22 cellular contexts compared by ENCODE assay signal in genomic region chr2:171081649-171082111, GRCh38.
DNase-seq lines count a peak whose midpoint lies in the region; ATAC-seq, FAIRE-seq and TF ChIP-seq lines count a peak whose summit lies in the region.
"Had no signal": no experiment of that assay in that cellular context is flagged by ENCODE, and none has a peak within 500 bp of the region (broad histone marks: within the 10 kb centered on the region; RNA-seq: fewer than 3 reads in every experiment).

No MANE protein-coding gene starts in this region.

- no peak for FAIRE-seq in frontal cortex (lab: Jason Lieb, UNC)

- peaks cover 28% of the 10 kb centered on the region for H3K36me3 Mint-ChIP-seq in T-helper 1 cell treated with Interleukin-12 subunit alpha and Interleukin-12 subunit beta and Interleukin-4 antibody, amounts not matched to agents 30 μg/mL and 1 μg/mL, for 36 hours (ENCODE audit: low read depth)
- H3K36me3 Mint-ChIP-seq in GM23338 (ENCODE audit: low read depth) (peaks cover 38% of the 10 kb centered on the region), naive B cell (peaks cover 18 to 35% of the 10 kb centered on the region in 2 donors)
- H3K36me3 Mint-ChIP-seq in activated naive CD4-positive, alpha-beta T cell treated with anti-CD3 and anti-CD28 coated beads, Interleukin-2, amount 50 U/mL, for 24 hours: peaks cover 12% of the 10 kb centered on the region
- H3K36me3 Mint-ChIP-seq: natural killer cell had no signal

- peaks cover 14% of the 10 kb centered on the region for H3K4me1 ChIP-seq in GM23338 (ENCODE audit: insufficient read depth)
- H3K4me1 ChIP-seq: breast epithelium had no signal

- H3K4me3 Mint-ChIP-seq in T-helper 1 cell treated with Interleukin-12 subunit alpha and Interleukin-12 subunit beta and Interleukin-4 antibody, amounts not matched to agents 30 μg/mL and 1 μg/mL, for 36 hours: no peak overlapping the region
- no peak overlapping the region for H3K4me3 Mint-ChIP-seq in GM23338
- H3K4me3 Mint-ChIP-seq in activated naive CD4-positive, alpha-beta T cell treated with anti-CD3 and anti-CD28 coated beads, Interleukin-2, amount 50 U/mL, for 24 hours: peak overlapping the region; percentile 40
- no peak overlapping the region for H3K4me3 Mint-ChIP-seq in naive B cell
- H3K4me3 Mint-ChIP-seq: natural killer cell; stimulated activated memory B cell treated with anti-CD40 and anti-IgM and Interleukin-4, amounts not matched to agents 10 μg/mL and 1 μg/mL and 100 μg/mL, for 72 hours had no signal

- peaks cover 87% of the 10 kb centered on the region for H3K79me2 ChIP-seq in GM23338 (replicated peaks; ENCODE audit: insufficient read depth)

- no peak for TF ChIP-seq CTCF in GM23338 (conservative IDR thresholded peaks at IDR 0.05; ENCODE audit: low read depth in 2 of 2)

- peaks cover 32% of the 10 kb centered on the region for H3K4me1 Mint-ChIP-seq in T-helper 1 cell treated with Interleukin-12 subunit alpha and Interleukin-12 subunit beta and Interleukin-4 antibody, amounts not matched to agents 30 μg/mL and 1 μg/mL, for 36 hours (ENCODE audit: low read depth)
- H3K4me1 Mint-ChIP-seq in GM23338 (peaks cover 29% of the 10 kb centered on the region), naive B cell (peaks cover 32 to 44% (median 39%) of the 10 kb centered on the region in 3 donors)
- peaks cover 83% of the 10 kb centered on the region for H3K4me1 Mint-ChIP-seq in activated naive CD4-positive, alpha-beta T cell treated with anti-CD3 and anti-CD28 coated beads, Interleukin-2, amount 50 U/mL, for 24 hours

- H3K4me2 ChIP-seq in GM23338: no peak overlapping the region
- H3K4me2 ChIP-seq: BLaER1 treated with 17β-estradiol and CSF1 and Interleukin-3, amounts not matched to agents 10 nM and 100 nM had no signal

- no peaks in the 10 kb centered on the region for H3K27me3 Mint-ChIP-seq in T-helper 1 cell treated with Interleukin-12 subunit alpha and Interleukin-12 subunit beta and Interleukin-4 antibody, amounts not matched to agents 30 μg/mL and 1 μg/mL, for 36 hours (ENCODE audit: low read depth)
- peaks cover 2% of the 10 kb centered on the region for H3K27me3 Mint-ChIP-seq in GM23338 (ENCODE audit: insufficient read depth, low read depth, poor library complexity)
- no peaks in the 10 kb centered on the region for H3K27me3 Mint-ChIP-seq in activated naive CD4-positive, alpha-beta T cell treated with anti-CD3 and anti-CD28 coated beads, Interleukin-2, amount 50 U/mL, for 24 hours
- no peaks in the 10 kb centered on the region for H3K27me3 Mint-ChIP-seq in naive B cell
- H3K27me3 Mint-ChIP-seq: stimulated activated memory B cell treated with anti-CD40 and anti-IgM and Interleukin-4, amounts not matched to agents 10 μg/mL and 1 μg/mL and 100 μg/mL, for 72 hours had no signal

- ATAC-seq in GM23338 (no peak), naive B cell (ENCODE audit: low read depth in 2 of 2) (no peak)
- ATAC-seq: natural killer cell; stimulated activated memory B cell treated with anti-CD40 and anti-IgM and Interleukin-4, amounts not matched to agents 10 μg/mL and 1 μg/mL and 100 μg/mL, for 72 hours; upper lobe of right lung had no signal

- H3F3A ChIP-seq in GM23338 (replicated peaks; ENCODE audit: low read depth): no peaks in the 10 kb centered on the region

- no peak overlapping the region for H2AFZ ChIP-seq in GM23338

- H3K27ac Mint-ChIP-seq in T-helper 1 cell treated with Interleukin-12 subunit alpha and Interleukin-12 subunit beta and Interleukin-4 antibody, amounts not matched to agents 30 μg/mL and 1 μg/mL, for 36 hours: peak overlapping the region; percentile 1
- peak overlapping the region; percentile 11; the same call in 1 of the 2 replicates for H3K27ac Mint-ChIP-seq in GM23338
- H3K27ac Mint-ChIP-seq in activated naive CD4-positive, alpha-beta T cell treated with anti-CD3 and anti-CD28 coated beads, Interleukin-2, amount 50 U/mL, for 24 hours: peak overlapping the region; percentile 92
- peak overlapping the region in 4 of 6 donors; percentile 0 to 83 (median 26) for H3K27ac Mint-ChIP-seq in naive B cell
- H3K27ac Mint-ChIP-seq: natural killer cell; stimulated activated memory B cell treated with anti-CD40 and anti-IgM and Interleukin-4, amounts not matched to agents 10 μg/mL and 1 μg/mL and 100 μg/mL, for 72 hours had no signal

- DNase-seq in T-helper 1 cell (no peak), GM23338 (ENCODE audit: low spot score) (no peak), naive B cell (no peak), frontal cortex (ENCODE audit: low spot score in 2 of 2) (no peak), SIG-M5 (lab: John Stamatoyannopoulos, UW) (no peak)
- DNase-seq in activated effector memory CD4-positive, alpha-beta T cell treated with Interleukin-2 at 50 U/mL for 16 hours: no peak
- DNase-seq: 8988T, DMS53, glutamatergic neuron, natural killer cell, NCI-H2081, NCI-H524, OCI-M1, upper lobe of right lung had no signal

- H3K27ac ChIP-seq in GM23338 (ENCODE audit: low read depth): peak overlapping the region; percentile 8; the same call in 1 of the 2 replicates
- H3K27ac ChIP-seq: BLaER1 treated with 17β-estradiol and CSF1 and Interleukin-3, amounts not matched to agents 10 nM and 100 nM; breast epithelium; esophagus muscularis mucosa; skin epidermis; upper lobe of right lung had no signal

- no peaks in the 10 kb centered on the region for H3K27me3 ChIP-seq in GM23338 (ENCODE audit: insufficient read depth)
- H3K27me3 ChIP-seq: BLaER1 treated with 17β-estradiol and CSF1 and Interleukin-3, amounts not matched to agents 10 nM and 100 nM; breast epithelium; esophagus muscularis mucosa; upper lobe of right lung had no signal

- no peaks in the 10 kb centered on the region for H3K9me2 ChIP-seq in GM23338 (ENCODE audit: insufficient read depth)

- no peaks in the 10 kb centered on the region for H3K9me3 Mint-ChIP-seq in T-helper 1 cell treated with Interleukin-12 subunit alpha and Interleukin-12 subunit beta and Interleukin-4 antibody, amounts not matched to agents 30 μg/mL and 1 μg/mL, for 36 hours
- no peaks in the 10 kb centered on the region for H3K9me3 Mint-ChIP-seq in GM23338
- H3K9me3 Mint-ChIP-seq in activated naive CD4-positive, alpha-beta T cell treated with anti-CD3 and anti-CD28 coated beads, Interleukin-2, amount 50 U/mL, for 24 hours: peaks cover 5% of the 10 kb centered on the region
- no peaks in the 10 kb centered on the region for H3K9me3 Mint-ChIP-seq in naive B cell
- H3K9me3 Mint-ChIP-seq: natural killer cell; stimulated activated memory B cell treated with anti-CD40 and anti-IgM and Interleukin-4, amounts not matched to agents 10 μg/mL and 1 μg/mL and 100 μg/mL, for 72 hours had no signal

- H3K4me3 ChIP-seq in GM23338: no peak overlapping the region
- H3K4me3 ChIP-seq: BLaER1 treated with 17β-estradiol and CSF1 and Interleukin-3, amounts not matched to agents 10 nM and 100 nM; breast epithelium; esophagus muscularis mucosa; lung; skin epidermis; upper lobe of right lung had no signal

- peaks cover 6% of the 10 kb centered on the region for H4K20me1 ChIP-seq in GM23338 (replicated peaks; ENCODE audit: insufficient read depth)

- no peaks in the 10 kb centered on the region for H3K36me3 ChIP-seq in GM23338 (ENCODE audit: insufficient read depth)
- H3K36me3 ChIP-seq: breast epithelium, upper lobe of right lung had no signal

TF ChIP-seq in GM23338, 12 proteins besides CTCF, POLR2A, EP300 and RAD21 (continues in another document):
- TF ChIP-seq JUNB (IDR thresholded peaks at IDR 0.05; ENCODE audit: unreplicated experiment) (no peak), NANOG (IDR thresholded peaks at IDR 0.05; ENCODE audit: borderline replicate concordance) (no peak), ZNF114 (CRISPR knock-in tag; IDR thresholded peaks at IDR 0.05) (no peak), EZH2 (IDR thresholded peaks at IDR 0.05; ENCODE audit: low read depth, unreplicated experiment) (no peak), EZH2phosphoT487 (IDR thresholded peaks at IDR 0.05; ENCODE audit: unreplicated experiment) (no peak), REST (IDR thresholded peaks at IDR 0.05; ENCODE audit: unreplicated experiment) (no peak), ZNF331 (CRISPR knock-in tag; IDR thresholded peaks at IDR 0.05; ENCODE audit: low read depth) (no peak), ETS1 (IDR thresholded peaks at IDR 0.05) (no peak), CREB1 (CRISPR knock-in tag; IDR thresholded peaks at IDR 0.05; ENCODE audit: low read depth) (no peak)

Comparison
In these comparisons a context has a peak if more than half of its experiments do, and no peak if none do; other contexts are left out.
1. H3K27ac Mint-ChIP-seq: peak in every context shown above with its lines; median percentile 92 in activated naive CD4-positive, alpha-beta T cell treated with anti-CD3 and anti-CD28 coated beads, Interleukin-2, amount 50 U/mL, for 24 hours; 26 in naive B cell; 11 in GM23338; 1 in T-helper 1 cell treated with Interleukin-12 subunit alpha and Interleukin-12 subunit beta and Interleukin-4 antibody, amounts not matched to agents 30 μg/mL and 1 μg/mL, for 36 hours.